ENCODE assay signal across 15 cellular contexts in the genomic region with DNA sequence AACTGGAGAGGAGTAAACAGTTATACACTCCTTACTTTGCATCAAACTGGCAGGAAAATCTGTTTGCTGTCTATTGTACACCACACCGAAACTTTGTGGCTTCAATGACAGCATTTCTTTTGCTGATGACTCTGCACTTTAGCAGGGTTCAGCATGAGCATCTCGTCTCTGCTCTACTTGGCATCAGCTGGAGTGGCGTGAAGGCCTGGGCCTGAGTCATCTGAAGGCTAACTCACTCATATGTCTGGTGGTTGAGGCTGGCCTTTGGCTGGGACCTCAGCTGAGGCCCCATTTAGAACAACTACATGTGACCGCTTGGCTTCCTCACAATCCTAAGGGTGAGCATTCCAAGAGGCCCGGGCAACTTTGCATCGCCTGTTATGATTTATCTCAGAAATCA. TPM values are rescaled to one million over a fixed set of nuclear protein-coding genes. Genes with fewer than 3 reads are reported as not detected.
A peak's percentile ranks its signal among the peaks of the same experiment; 100 is the strongest.
DNase-seq lines count a peak whose midpoint lies in the region; ATAC-seq, FAIRE-seq and TF ChIP-seq lines count a peak whose summit lies in the region.
"Had no signal": no experiment of that assay in that cellular context is flagged by ENCODE, and none has a peak within 500 bp of the region (broad histone marks: within the 10 kb centered on the region; RNA-seq: fewer than 3 reads in every experiment).

No MANE protein-coding gene starts in this region.

- H3K9me3 ChIP-seq in CD8-positive, alpha-beta T cell (ENCODE audit: low read length), result no peaks in the 10 kb centered on the region

- POLR2A ChIA-PET in CD8-positive, alpha-beta T cell (lab: Charles Lee), result no interaction called here

- H3K4me1 ChIP-seq in CD8-positive, alpha-beta T cell (ENCODE audit: insufficient read depth, low read length), result no peaks in the 10 kb centered on the region

- H3K36me3 ChIP-seq in CD8-positive, alpha-beta T cell (ENCODE audit: insufficient read depth, low read length), result no peaks in the 10 kb centered on the region

- intact Hi-C loops in CD8-positive, alpha-beta T cell (cut with DNase I, micrococcal nuclease), result no loop called here

- no peaks in the 10 kb centered on the region for H3K4me1 Mint-ChIP-seq in CD8-positive, alpha-beta T cell (ENCODE audit: low read depth)
- H3K4me1 Mint-ChIP-seq: activated B cell treated with CpG ODN at 0.5 μM for 24 hours; CD4-positive, alpha-beta memory T cell had no signal

- H3K27me3 Mint-ChIP-seq in CD8-positive, alpha-beta T cell (ENCODE audit: low read depth), result no peaks in the 10 kb centered on the region
- H3K27me3 Mint-ChIP-seq: activated B cell treated with CpG ODN at 0.5 μM for 24 hours had no signal

- no peak for TF ChIP-seq CTCF in astrocyte of the cerebellum (IDR thresholded peaks at IDR 0.05; ENCODE audit: low read depth, low read length, missing control alignments)
- no peak for TF ChIP-seq CTCF in CD8-positive, alpha-beta T cell (IDR thresholded peaks at IDR 0.05)

- CTCF ChIA-PET in CD8-positive, alpha-beta T cell (lab: Charles Lee), result no interaction called here

- no peaks in the 10 kb centered on the region for H3K27me3 ChIP-seq in CD8-positive, alpha-beta T cell (ENCODE audit: insufficient read depth, low read length)

- no peak for ATAC-seq in CD8-positive, alpha-beta T cell
- no peak for ATAC-seq in GM21529 (IDR thresholded peaks at IDR 0.05; ENCODE audit: unreplicated experiment)

- H3K9me3 Mint-ChIP-seq in CD8-positive, alpha-beta T cell, result no peaks in the 10 kb centered on the region
- H3K9me3 Mint-ChIP-seq: activated B cell treated with CpG ODN at 0.5 μM for 24 hours had no signal

- no peak overlapping the region for H3K4me3 Mint-ChIP-seq in CD8-positive, alpha-beta T cell
- H3K4me3 Mint-ChIP-seq: activated B cell treated with CpG ODN at 0.5 μM for 24 hours; CD4-positive, alpha-beta memory T cell had no signal

- peaks cover 6% of the 10 kb centered on the region for H3K36me3 Mint-ChIP-seq in CD8-positive, alpha-beta T cell

- no peak for TF ChIP-seq POLR2A in H54 (IDR thresholded peaks at IDR 0.05; ENCODE audit: low read depth, low read length)

- no peak overlapping the region for H3K27ac ChIP-seq in CD8-positive, alpha-beta T cell (ENCODE audit: low read depth, low read length)

- no peak for FAIRE-seq in H54 (lab: Jason Lieb, UNC)

- no peak overlapping the region for H3K27ac Mint-ChIP-seq in CD8-positive, alpha-beta T cell
- H3K27ac Mint-ChIP-seq: activated B cell treated with CpG ODN at 0.5 μM for 24 hours; CD4-positive, alpha-beta memory T cell had no signal

- peak; percentile 67 for DNase-seq in AG08396 (ENCODE audit: low spot score)
- peak; percentile 6 for DNase-seq in H54 (ENCODE audit: insufficient read length, low spot score)
- peak; percentile 51 for DNase-seq in astrocyte of the cerebellum (ENCODE audit: low read depth)
- peak; percentile 79 for DNase-seq in iris pigment epithelial cell (ENCODE audit: low read depth)
- no peak for DNase-seq in CD8-positive, alpha-beta T cell
- DNase-seq in DMS 273 (lab: John Stamatoyannopoulos, UW; ENCODE audit: unreplicated experiment), result no peak
- DNase-seq in SHP77 (lab: John Stamatoyannopoulos, UW), result no peak
- DNase-seq: activated B cell treated with CpG ODN at 0.5 μM for 24 hours; activated effector memory CD4-positive, alpha-beta T cell treated with anti-CD3 and anti-CD28 coated beads, Interleukin-2, amount 50 U/mL, for 16 hours; CD4-positive, alpha-beta memory T cell; NCI-H1092; NCI-H524; retina had no signal

- in situ Hi-C loops in astrocyte of the cerebellum (cut with HindIII; ENCODE audit: low sequenced_read_pairs), result no loop called here

- H3K4me3 ChIP-seq in astrocyte of the cerebellum (ENCODE audit: low read depth, low read length), result no peak overlapping the region
- H3K4me3 ChIP-seq in CD8-positive, alpha-beta T cell (ENCODE audit: low read depth, low read length), result no peak overlapping the region

RNA-seq across cellular contexts. Expression of a gene that starts 28.7 kb away (rescaled TPM):
- total RNA-seq in CD8-positive, alpha-beta T cell, result not detected
- total RNA-seq: CD4-positive, alpha-beta memory T cell; mononuclear cell had no signal

RNA-seq across cellular contexts. Expression of a gene that starts 43.1 kb away (rescaled TPM):
- 10 to 100 TPM; 30.0 to 30.8 TPM for total RNA-seq in CD8-positive, alpha-beta T cell

Comparison
In these comparisons a context has a peak if more than half of its experiments do, and no peak if none do; other contexts are left out.
1. DNase-seq: peak in AG08396 (single experiment), H54 (single experiment), astrocyte of the cerebellum (single experiment) and iris pigment epithelial cell (single experiment); none in CD8-positive, alpha-beta T cell (0 of 7), DMS 273 (single experiment) and SHP77 (0 of 2).